8 cellular contexts compared by ENCODE assay signal in the genomic region with DNA sequence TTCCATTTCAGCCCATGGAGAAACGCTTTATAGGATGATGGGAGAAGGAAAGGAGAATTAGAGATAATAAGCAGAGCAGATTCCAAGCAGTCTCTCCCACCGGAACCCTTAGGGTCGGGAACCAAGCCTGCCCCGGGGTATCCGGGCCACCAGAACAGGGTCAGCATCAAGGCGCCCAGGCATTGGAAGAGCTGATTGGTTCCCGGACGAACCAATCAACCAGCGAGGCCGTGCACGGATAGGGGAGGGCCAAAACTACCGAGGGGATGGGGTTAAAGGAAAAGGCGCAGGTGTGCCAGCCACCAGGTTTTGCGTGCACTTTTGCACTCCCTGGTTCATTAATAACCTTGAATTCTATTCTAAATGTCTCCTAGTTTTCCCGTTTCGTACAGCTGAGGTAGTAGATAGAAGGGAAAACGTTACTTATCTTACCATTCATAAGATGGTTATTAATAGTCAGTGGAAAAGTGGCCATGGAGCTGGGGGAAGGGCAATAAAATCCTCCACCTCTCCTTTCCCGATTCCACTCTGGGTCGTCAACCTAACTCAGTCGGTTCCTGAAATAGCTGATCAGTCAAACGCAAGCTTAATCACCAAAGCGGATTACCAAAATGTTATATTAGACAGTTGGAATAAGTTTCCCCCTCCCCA. TPM values are rescaled to one million over a fixed set of nuclear protein-coding genes. Genes with fewer than 3 reads are reported as not detected.
DNase-seq lines count a peak whose midpoint lies in the region; ATAC-seq and TF ChIP-seq lines count a peak whose summit lies in the region.

No MANE protein-coding gene starts in this region.

- peaks cover 37% of the 10 kb centered on the region for H3K27me3 Mint-ChIP-seq in activated CD4-positive, alpha-beta T cell treated with anti-CD3 and anti-CD28 coated beads for 36 hours

- no peak overlapping the region for H3K27ac Mint-ChIP-seq in activated CD4-positive, alpha-beta T cell treated with anti-CD3 and anti-CD28 coated beads for 36 hours

- H3K36me3 ChIP-seq in lung (ENCODE audit: control insufficient read depth in 2 of 2, insufficient read depth in 2 of 2, low read length in 2 of 2), result no peaks in the 10 kb centered on the region
- no peaks in the 10 kb centered on the region for H3K36me3 ChIP-seq in testis (ENCODE audit: low read depth, missing control alignments)

- peak overlapping the region; percentile 52 for H3K4me3 Mint-ChIP-seq in activated CD4-positive, alpha-beta T cell treated with anti-CD3 and anti-CD28 coated beads for 36 hours

- H3K4me1 ChIP-seq in lung (ENCODE audit: control insufficient read depth in 2 of 2, insufficient read depth in 2 of 2, low read length in 2 of 2), result peaks cover 0 to 2% of the 10 kb centered on the region in 2 donors
- H3K4me1 ChIP-seq in testis, result peaks cover 9% of the 10 kb centered on the region

- 0 to 2% methylated on average over 22 of the region's 22 CpGs for WGBS in lung, 2 donors
- 1 to 2% methylated on average over 22 of the region's 22 CpGs for WGBS in testis, 2 donors

- H3K27me3 ChIP-seq in lung (ENCODE audit: control insufficient read depth, insufficient read depth), result no peaks in the 10 kb centered on the region
- H3K27me3 ChIP-seq in testis, result no peaks in the 10 kb centered on the region

- POLR2A ChIA-PET in activated CD4-positive, alpha-beta T cell treated with anti-CD3 and anti-CD28 coated beads for 36 hours (lab: Charles Lee), result no interaction called here

- no peak for TF ChIP-seq POLR2A in testis (IDR thresholded peaks at IDR 0.05)

- H3K4me3 ChIP-seq in lung (peak overlapping the region; percentile 69), testis (peak overlapping the region; percentile 73 to 74)

- H3K27ac ChIP-seq in lung (ENCODE audit: low read depth in 1 of 2, low read length in 1 of 2), result no peak overlapping the region
- H3K27ac ChIP-seq in testis, result no peak overlapping the region

- H3K36me3 Mint-ChIP-seq in activated CD4-positive, alpha-beta T cell treated with anti-CD3 and anti-CD28 coated beads for 36 hours (ENCODE audit: low read depth), result no peaks in the 10 kb centered on the region

- no peaks in the 10 kb centered on the region for H3K9me3 Mint-ChIP-seq in activated CD4-positive, alpha-beta T cell treated with anti-CD3 and anti-CD28 coated beads for 36 hours (ENCODE audit: low read depth)

- H3K9me3 ChIP-seq in lung (ENCODE audit: control insufficient read depth in 2 of 2, insufficient read depth in 1 of 2, low read length in 1 of 2), result no peaks in the 10 kb centered on the region
- H3K9me3 ChIP-seq in testis, result no peaks in the 10 kb centered on the region

- no peak for DNase-seq in activated CD4-positive, alpha-beta T cell treated with anti-CD3 and anti-CD28 coated beads for 36 hours
- no peak for DNase-seq in activated CD4-positive, alpha-beta T cell treated with anti-CD3 and anti-CD28 coated beads for 1 hour
- DNase-seq in NCI-H748 (lab: John Stamatoyannopoulos, UW; ENCODE audit: unreplicated experiment) (peak; percentile 84), dermis blood vessel endothelial cell (peak; percentile 7), lung (ENCODE audit: low spot score) (peak; percentile 39), testis (peak; percentile 54)

- ATAC-seq in activated CD4-positive, alpha-beta T cell treated with anti-CD3 and anti-CD28 coated beads for 36 hours, result no peak
- no peak for ATAC-seq in lung (ENCODE audit: insufficient read depth, low FRiP score)
- no peak for ATAC-seq in HG02852 (IDR thresholded peaks at IDR 0.05; ENCODE audit: unreplicated experiment)
- no peak for ATAC-seq in HG03565 (IDR thresholded peaks at IDR 0.05; ENCODE audit: unreplicated experiment)

- intact Hi-C loops in activated CD4-positive, alpha-beta T cell treated with anti-CD3 and anti-CD28 coated beads for 36 hours (cut with DNase I, micrococcal nuclease), result no loop called here
- intact Hi-C loops in testis (cut with DNase I; ENCODE audit: low total_unique reads), result no loop called here

- no peak for TF ChIP-seq CTCF in lung (IDR thresholded peaks at IDR 0.05; ENCODE audit: control extremely low read depth, extremely low read depth)
- TF ChIP-seq CTCF in testis (IDR thresholded peaks at IDR 0.05), result no peak

- CTCF ChIA-PET in activated CD4-positive, alpha-beta T cell treated with anti-CD3 and anti-CD28 coated beads for 36 hours (lab: Charles Lee), result interaction anchor here (0.6 kb wide), 1 partner anchor 502 kb away, joined by 4 read pairs; no protein-coding TSS in a partner anchor

- H3K4me1 Mint-ChIP-seq in activated CD4-positive, alpha-beta T cell treated with anti-CD3 and anti-CD28 coated beads for 36 hours, result peaks cover 11% of the 10 kb centered on the region

RNA-seq across cellular contexts. Expression of gene PPM1H, which starts 1.6 kb away (rescaled TPM):
- under 1 TPM in 1 of 2 experiments, not detected in 1; 0.02 TPM for total RNA-seq in activated CD4-positive, alpha-beta T cell treated with anti-CD3 and anti-CD28 coated beads for 36 hours
- 2.3 and 2.9 TPM in 2 replicates for total RNA-seq in dermis blood vessel endothelial cell
- total RNA-seq in lung, result 10 to 100 TPM in 1 of 2 donors, 1 to 10 TPM in 1; 9.0 to 11.2 TPM
- polyA plus RNA-seq in lung, result 1 to 10 TPM; 2.0 to 2.4 TPM
- 1 to 10 TPM; 2.5 to 9.1 TPM for total RNA-seq in testis
- polyA plus RNA-seq in testis (ENCODE audit: insufficient read depth, low read depth, low replicate concordance), result 2.7 TPM

Comparison
In these comparisons a context has a peak if more than half of its experiments do, and no peak if none do; other contexts are left out.
1. DNase-seq: peak in NCI-H748 (single experiment), dermis blood vessel endothelial cell (single experiment), lung (single experiment) and testis (single experiment); none in activated CD4-positive, alpha-beta T cell treated with anti-CD3 and anti-CD28 coated beads for 36 hours (single experiment) and activated CD4-positive, alpha-beta T cell treated with anti-CD3 and anti-CD28 coated beads for 1 hour (single experiment).